1 cellular context compared by ENCODE assay signal in the genomic region with DNA sequence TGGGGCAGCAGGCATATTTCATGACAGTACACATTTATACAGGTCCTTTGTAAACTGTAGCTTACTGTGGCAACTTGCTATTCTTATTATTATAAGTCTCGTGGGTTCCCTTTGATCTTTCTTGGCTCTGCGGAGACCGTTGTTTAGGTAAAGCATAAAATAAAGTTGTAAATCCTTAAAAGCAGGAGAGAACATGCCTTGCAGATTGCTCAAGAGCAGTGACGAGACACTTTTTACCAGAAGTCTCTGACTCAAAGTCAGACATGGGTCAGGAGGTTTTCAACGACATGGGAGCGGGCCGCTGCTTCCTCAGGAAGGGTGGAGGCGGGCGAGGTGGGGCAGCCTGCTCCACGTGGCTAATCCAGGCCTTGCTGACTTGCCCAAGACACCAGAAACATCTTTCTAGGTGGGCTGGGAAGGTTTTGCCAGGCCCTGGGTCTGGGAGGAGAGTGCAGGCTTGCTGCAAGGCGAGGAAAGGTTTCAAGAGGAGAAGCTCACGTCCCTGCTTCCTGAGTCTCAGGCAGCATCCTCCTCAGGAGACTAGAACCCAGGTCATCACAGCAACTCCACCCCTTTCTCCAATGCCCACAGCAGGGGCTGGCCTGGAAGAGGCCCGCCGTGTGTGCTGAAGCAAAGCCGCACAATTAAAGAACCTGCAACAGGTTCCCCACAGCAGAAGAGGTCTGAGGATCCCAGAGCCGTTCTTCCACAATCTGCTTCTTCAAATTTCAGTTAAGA.
TF ChIP-seq lines count a peak whose summit lies in the region.

No MANE protein-coding gene starts in this region.

TF ChIP-seq in K562, 482 proteins besides CTCF, POLR2A, EP300 and RAD21 (continued from another document and continues in another):
- TF ChIP-seq, protein P1, sequence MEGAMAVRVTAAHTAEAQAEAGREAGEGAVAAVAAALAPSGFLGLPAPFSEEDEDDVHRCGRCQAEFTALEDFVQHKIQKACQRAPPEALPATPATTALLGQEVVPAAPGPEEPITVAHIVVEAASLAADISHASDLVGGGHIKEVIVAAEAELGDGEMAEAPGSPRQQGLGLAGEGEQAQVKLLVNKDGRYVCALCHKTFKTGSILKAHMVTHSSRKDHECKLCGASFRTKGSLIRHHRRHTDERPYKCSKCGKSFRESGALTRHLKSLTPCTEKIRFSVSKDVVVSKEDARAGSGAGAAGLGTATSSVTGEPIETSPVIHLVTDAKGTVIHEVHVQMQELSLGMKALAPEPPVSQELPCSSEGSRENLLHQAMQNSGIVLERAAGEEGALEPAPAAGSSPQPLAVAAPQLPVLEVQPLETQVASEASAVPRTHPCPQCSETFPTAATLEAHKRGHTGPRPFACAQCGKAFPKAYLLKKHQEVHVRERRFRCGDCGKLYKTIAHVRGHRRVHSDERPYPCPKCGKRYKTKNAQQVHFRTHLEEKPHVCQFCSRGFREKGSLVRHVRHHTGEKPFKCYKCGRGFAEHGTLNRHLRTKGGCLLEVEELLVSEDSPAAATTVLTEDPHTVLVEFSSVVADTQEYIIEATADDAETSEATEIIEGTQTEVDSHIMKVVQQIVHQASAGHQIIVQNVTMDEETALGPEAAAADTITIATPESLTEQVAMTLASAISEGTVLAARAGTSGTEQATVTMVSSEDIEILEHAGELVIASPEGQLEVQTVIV (CRISPR knock-in tag; IDR thresholded peaks at IDR 0.05; ENCODE audit: borderline replicate concordance): no peak
- TF ChIP-seq TRIM28 (IDR thresholded peaks at IDR 0.05) (no peak), ELF2 (CRISPR knock-in tag; IDR thresholded peaks at IDR 0.05) (0 out of 2 replicates have a peak, but pooled peaks have one; percentile 43), ZNF586 (CRISPR knock-in tag; conservative IDR thresholded peaks at IDR 0.05) (no peak), RHOXF2B (CRISPR knock-in tag; conservative IDR thresholded peaks at IDR 0.05) (no peak), MEF2D (tag; conservative IDR thresholded peaks at IDR 0.05; ENCODE audit: low read depth) (0 out of 2 replicates have a peak, but pooled peaks have one; percentile 16), CCNT2 (IDR thresholded peaks at IDR 0.05; ENCODE audit: borderline replicate concordance, extremely low read depth, insufficient read length, low read depth, low read length) (no peak), SAP30 (IDR thresholded peaks at IDR 0.05; ENCODE audit: borderline replicate concordance, insufficient read depth, low read depth, low read length, poor library complexity, severe bottlenecking) (no peak), ZBTB8A (IDR thresholded peaks at IDR 0.05; ENCODE audit: partially characterized antibody) (no peak), HIVEP1 (CRISPR knock-in tag; IDR thresholded peaks at IDR 0.05) (no peak), MAFF (IDR thresholded peaks at IDR 0.05; ENCODE audit: low read length) (peak; percentile 80), DIDO1 (tag; IDR thresholded peaks at IDR 0.05; ENCODE audit: low read depth) (no peak), ZNF584 (CRISPR knock-in tag; IDR thresholded peaks at IDR 0.05; ENCODE audit: low read depth) (no peak), ZFP1 (CRISPR knock-in tag; IDR thresholded peaks at IDR 0.05) (no peak), CCAR2 (IDR thresholded peaks at IDR 0.05; ENCODE audit: low read depth, low read length) (no peak), CREM (IDR thresholded peaks at IDR 0.05; ENCODE audit: low read depth) (peak; percentile 63; the same call in 1 of the 2 replicates), NR2C2 (CRISPR knock-in tag; IDR thresholded peaks at IDR 0.05) (no peak), NR2C2 (tag; IDR thresholded peaks at IDR 0.05) (peak; percentile 60; the same call in 1 of the 2 replicates), GTF2A2 (tag; IDR thresholded peaks at IDR 0.05) (no peak), LCOR (CRISPR knock-in tag; IDR thresholded peaks at IDR 0.05) (no peak), SIN3B (IDR thresholded peaks at IDR 0.05; ENCODE audit: low read depth) (peak; percentile 8; the same call in 1 of the 2 replicates), PTTG1 (tag; IDR thresholded peaks at IDR 0.05; ENCODE audit: low read depth) (no peak), MYC (IDR thresholded peaks at IDR 0.05; ENCODE audit: low read depth, low read length) (peak; percentile 94), MYC (CRISPR knock-in tag; IDR thresholded peaks at IDR 0.05; ENCODE audit: borderline replicate concordance, low read depth) (0 out of 2 replicates have a peak, but pooled peaks have one; percentile 44), L3MBTL2 (IDR thresholded peaks at IDR 0.05) (peak; percentile 87), PHF8 (IDR thresholded peaks at IDR 0.05; ENCODE audit: borderline replicate concordance, low read length) (peak; percentile 46; the same call in 1 of the 2 replicates), ZNF57 (CRISPR knock-in tag; IDR thresholded peaks at IDR 0.05) (no peak), SRSF1 (IDR thresholded peaks at IDR 0.05; ENCODE audit: low read depth, low read length) (no peak), MXI1 (IDR thresholded peaks at IDR 0.05; ENCODE audit: low read depth, low read length) (0 out of 2 replicates have a peak, but pooled peaks have one; percentile 36), CHD2 (IDR thresholded peaks at IDR 0.05; ENCODE audit: low read depth, low read length) (no peak), HNRNPUL1 (IDR thresholded peaks at IDR 0.05; ENCODE audit: low read length) (no peak), CREBBP (IDR thresholded peaks at IDR 0.05; ENCODE audit: low read depth, low read length) (no peak)
- TF ChIP-seq, protein P2, sequence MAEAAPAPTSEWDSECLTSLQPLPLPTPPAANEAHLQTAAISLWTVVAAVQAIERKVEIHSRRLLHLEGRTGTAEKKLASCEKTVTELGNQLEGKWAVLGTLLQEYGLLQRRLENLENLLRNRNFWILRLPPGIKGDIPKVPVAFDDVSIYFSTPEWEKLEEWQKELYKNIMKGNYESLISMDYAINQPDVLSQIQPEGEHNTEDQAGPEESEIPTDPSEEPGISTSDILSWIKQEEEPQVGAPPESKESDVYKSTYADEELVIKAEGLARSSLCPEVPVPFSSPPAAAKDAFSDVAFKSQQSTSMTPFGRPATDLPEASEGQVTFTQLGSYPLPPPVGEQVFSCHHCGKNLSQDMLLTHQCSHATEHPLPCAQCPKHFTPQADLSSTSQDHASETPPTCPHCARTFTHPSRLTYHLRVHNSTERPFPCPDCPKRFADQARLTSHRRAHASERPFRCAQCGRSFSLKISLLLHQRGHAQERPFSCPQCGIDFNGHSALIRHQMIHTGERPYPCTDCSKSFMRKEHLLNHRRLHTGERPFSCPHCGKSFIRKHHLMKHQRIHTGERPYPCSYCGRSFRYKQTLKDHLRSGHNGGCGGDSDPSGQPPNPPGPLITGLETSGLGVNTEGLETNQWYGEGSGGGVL (CRISPR knock-in tag; IDR thresholded peaks at IDR 0.05): no peak
- TF ChIP-seq, protein P3, sequence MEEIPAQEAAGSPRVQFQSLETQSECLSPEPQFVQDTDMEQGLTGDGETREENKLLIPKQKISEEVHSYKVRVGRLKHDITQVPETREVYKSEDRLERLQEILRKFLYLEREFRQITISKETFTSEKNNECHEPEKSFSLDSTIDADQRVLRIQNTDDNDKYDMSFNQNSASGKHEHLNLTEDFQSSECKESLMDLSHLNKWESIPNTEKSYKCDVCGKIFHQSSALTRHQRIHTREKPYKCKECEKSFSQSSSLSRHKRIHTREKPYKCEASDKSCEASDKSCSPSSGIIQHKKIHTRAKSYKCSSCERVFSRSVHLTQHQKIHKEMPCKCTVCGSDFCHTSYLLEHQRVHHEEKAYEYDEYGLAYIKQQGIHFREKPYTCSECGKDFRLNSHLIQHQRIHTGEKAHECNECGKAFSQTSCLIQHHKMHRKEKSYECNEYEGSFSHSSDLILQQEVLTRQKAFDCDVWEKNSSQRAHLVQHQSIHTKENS (CRISPR knock-in tag; IDR thresholded peaks at IDR 0.05): no peak
- TF ChIP-seq, protein P4, sequence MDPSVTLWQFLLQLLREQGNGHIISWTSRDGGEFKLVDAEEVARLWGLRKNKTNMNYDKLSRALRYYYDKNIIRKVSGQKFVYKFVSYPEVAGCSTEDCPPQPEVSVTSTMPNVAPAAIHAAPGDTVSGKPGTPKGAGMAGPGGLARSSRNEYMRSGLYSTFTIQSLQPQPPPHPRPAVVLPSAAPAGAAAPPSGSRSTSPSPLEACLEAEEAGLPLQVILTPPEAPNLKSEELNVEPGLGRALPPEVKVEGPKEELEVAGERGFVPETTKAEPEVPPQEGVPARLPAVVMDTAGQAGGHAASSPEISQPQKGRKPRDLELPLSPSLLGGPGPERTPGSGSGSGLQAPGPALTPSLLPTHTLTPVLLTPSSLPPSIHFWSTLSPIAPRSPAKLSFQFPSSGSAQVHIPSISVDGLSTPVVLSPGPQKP (CRISPR knock-in tag; IDR thresholded peaks at IDR 0.05): no peak
- TF ChIP-seq, protein P5, sequence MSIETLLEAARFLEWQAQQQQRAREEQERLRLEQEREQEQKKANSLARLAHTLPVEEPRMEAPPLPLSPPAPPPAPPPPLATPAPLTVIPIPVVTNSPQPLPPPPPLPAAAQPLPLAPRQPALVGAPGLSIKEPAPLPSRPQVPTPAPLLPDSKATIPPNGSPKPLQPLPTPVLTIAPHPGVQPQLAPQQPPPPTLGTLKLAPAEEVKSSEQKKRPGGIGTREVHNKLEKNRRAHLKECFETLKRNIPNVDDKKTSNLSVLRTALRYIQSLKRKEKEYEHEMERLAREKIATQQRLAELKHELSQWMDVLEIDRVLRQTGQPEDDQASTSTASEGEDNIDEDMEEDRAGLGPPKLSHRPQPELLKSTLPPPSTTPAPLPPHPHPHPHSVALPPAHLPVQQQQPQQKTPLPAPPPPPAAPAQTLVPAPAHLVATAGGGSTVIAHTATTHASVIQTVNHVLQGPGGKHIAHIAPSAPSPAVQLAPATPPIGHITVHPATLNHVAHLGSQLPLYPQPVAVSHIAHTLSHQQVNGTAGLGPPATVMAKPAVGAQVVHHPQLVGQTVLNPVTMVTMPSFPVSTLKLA (conservative IDR thresholded peaks at IDR 0.05): peak; percentile 77 to 90
- TF ChIP-seq, protein P6, sequence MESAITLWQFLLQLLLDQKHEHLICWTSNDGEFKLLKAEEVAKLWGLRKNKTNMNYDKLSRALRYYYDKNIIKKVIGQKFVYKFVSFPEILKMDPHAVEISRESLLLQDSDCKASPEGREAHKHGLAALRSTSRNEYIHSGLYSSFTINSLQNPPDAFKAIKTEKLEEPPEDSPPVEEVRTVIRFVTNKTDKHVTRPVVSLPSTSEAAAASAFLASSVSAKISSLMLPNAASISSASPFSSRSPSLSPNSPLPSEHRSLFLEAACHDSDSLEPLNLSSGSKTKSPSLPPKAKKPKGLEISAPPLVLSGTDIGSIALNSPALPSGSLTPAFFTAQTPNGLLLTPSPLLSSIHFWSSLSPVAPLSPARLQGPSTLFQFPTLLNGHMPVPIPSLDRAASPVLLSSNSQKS (CRISPR knock-in tag; IDR thresholded peaks at IDR 0.05): no peak
- TF ChIP-seq, protein P7, sequence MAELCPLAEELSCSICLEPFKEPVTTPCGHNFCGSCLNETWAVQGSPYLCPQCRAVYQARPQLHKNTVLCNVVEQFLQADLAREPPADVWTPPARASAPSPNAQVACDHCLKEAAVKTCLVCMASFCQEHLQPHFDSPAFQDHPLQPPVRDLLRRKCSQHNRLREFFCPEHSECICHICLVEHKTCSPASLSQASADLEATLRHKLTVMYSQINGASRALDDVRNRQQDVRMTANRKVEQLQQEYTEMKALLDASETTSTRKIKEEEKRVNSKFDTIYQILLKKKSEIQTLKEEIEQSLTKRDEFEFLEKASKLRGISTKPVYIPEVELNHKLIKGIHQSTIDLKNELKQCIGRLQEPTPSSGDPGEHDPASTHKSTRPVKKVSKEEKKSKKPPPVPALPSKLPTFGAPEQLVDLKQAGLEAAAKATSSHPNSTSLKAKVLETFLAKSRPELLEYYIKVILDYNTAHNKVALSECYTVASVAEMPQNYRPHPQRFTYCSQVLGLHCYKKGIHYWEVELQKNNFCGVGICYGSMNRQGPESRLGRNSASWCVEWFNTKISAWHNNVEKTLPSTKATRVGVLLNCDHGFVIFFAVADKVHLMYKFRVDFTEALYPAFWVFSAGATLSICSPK (IDR thresholded peaks at IDR 0.05; ENCODE audit: borderline replicate concordance): no peak
- TF ChIP-seq, protein P8, sequence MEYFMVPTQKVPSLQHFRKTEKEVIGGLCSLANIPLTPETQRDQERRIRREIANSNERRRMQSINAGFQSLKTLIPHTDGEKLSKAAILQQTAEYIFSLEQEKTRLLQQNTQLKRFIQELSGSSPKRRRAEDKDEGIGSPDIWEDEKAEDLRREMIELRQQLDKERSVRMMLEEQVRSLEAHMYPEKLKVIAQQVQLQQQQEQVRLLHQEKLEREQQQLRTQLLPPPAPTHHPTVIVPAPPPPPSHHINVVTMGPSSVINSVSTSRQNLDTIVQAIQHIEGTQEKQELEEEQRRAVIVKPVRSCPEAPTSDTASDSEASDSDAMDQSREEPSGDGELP (CRISPR knock-in tag; IDR thresholded peaks at IDR 0.05; ENCODE audit: borderline replicate concordance): no peak
- TF ChIP-seq, protein P9, sequence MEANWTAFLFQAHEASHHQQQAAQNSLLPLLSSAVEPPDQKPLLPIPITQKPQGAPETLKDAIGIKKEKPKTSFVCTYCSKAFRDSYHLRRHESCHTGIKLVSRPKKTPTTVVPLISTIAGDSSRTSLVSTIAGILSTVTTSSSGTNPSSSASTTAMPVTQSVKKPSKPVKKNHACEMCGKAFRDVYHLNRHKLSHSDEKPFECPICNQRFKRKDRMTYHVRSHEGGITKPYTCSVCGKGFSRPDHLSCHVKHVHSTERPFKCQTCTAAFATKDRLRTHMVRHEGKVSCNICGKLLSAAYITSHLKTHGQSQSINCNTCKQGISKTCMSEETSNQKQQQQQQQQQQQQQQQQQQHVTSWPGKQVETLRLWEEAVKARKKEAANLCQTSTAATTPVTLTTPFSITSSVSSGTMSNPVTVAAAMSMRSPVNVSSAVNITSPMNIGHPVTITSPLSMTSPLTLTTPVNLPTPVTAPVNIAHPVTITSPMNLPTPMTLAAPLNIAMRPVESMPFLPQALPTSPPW (CRISPR knock-in tag; IDR thresholded peaks at IDR 0.05): peak; percentile 61
- TF ChIP-seq, protein P10, sequence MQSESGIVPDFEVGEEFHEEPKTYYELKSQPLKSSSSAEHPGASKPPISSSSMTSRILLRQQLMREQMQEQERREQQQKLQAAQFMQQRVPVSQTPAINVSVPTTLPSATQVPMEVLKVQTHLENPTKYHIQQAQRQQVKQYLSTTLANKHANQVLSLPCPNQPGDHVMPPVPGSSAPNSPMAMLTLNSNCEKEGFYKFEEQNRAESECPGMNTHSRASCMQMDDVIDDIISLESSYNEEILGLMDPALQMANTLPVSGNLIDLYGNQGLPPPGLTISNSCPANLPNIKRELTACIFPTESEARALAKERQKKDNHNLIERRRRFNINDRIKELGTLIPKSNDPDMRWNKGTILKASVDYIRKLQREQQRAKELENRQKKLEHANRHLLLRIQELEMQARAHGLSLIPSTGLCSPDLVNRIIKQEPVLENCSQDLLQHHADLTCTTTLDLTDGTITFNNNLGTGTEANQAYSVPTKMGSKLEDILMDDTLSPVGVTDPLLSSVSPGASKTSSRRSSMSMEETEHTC (IDR thresholded peaks at IDR 0.05): peak; percentile 59; the same call in 1 of the 2 replicates
- TF ChIP-seq, protein P11, sequence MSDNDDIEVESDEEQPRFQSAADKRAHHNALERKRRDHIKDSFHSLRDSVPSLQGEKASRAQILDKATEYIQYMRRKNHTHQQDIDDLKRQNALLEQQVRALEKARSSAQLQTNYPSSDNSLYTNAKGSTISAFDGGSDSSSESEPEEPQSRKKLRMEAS (CRISPR knock-in tag; IDR thresholded peaks at IDR 0.05): peak; percentile 80
- TF ChIP-seq, protein P12, sequence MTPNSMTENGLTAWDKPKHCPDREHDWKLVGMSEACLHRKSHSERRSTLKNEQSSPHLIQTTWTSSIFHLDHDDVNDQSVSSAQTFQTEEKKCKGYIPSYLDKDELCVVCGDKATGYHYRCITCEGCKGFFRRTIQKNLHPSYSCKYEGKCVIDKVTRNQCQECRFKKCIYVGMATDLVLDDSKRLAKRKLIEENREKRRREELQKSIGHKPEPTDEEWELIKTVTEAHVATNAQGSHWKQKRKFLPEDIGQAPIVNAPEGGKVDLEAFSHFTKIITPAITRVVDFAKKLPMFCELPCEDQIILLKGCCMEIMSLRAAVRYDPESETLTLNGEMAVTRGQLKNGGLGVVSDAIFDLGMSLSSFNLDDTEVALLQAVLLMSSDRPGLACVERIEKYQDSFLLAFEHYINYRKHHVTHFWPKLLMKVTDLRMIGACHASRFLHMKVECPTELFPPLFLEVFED (CRISPR knock-in tag; conservative IDR thresholded peaks at IDR 0.05): no peak
